Comparison of ENCODE assay signal across 25 cellular contexts in genomic region chr6:91094341-91094740, GRCh38.
"Had no signal": no experiment of that assay in that cellular context is flagged by ENCODE, and none has a peak within 500 bp of the region (broad histone marks: within the 10 kb centered on the region; RNA-seq: fewer than 3 reads in every experiment).

No MANE protein-coding gene starts in this region.

- H3K27me3 ChIP-seq: MG63, SJSA1 had no signal

- DNase-seq: IMR-90, Karpas-422, KG1, MG63, NCI-H1092, NCI-H1105 treated with DMSO at 0.1 percent for 48 hours, NCI-H1417 treated with DMSO at 0.1 percent for 48 hours, NCI-H146, NCI-H1694 treated with DMSO at 0.1 percent for 48 hours, NCI-H1930, NCI-H2081 treated with DMSO at 0.1 percent for 48 hours, NCI-H2171, NCI-H446, NCI-H510A, NCI-H524 treated with DMSO at 0.1 percent for 48 hours, NCI-H69, NCI-H774, PC-3, SHP77 treated with DMSO at 0.1 percent for 48 hours, SK-N-SH, SW 1271 had no signal

- H3K4me1 ChIP-seq: SJSA1 had no signal

- H3K27ac ChIP-seq: SJSA1 had no signal

- H3K9me3 ChIP-seq: MG63, SJSA1, SK-N-SH had no signal

- H3K36me3 ChIP-seq: MG63, SJSA1 had no signal

- H3K4me3 ChIP-seq: MG63, SJSA1 had no signal

- ATAC-seq: HepG2, Panc1, PC-3, Right ventricle myocardium inferior had no signal
